In the genomic region with DNA sequence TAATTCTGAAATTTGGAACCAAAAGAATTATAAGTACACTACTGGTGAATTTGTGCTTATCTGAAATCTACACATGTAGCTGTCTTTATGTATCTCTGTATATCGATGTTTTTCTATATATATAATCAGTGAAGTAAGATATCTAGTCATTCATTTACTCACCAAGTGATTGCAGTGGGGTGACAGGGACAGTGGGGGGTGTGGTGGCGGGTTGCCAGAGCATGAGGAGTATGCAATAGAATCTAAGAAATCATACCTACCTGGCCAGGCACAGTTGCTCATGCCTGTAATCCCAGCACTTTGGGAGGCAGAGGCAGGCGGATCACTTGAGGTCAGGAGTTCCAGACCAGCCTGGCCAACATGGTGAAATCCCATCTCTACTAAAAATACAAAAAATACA, we compare ENCODE assay signal across 7 cellular contexts. TPM values are rescaled to one million over a fixed set of nuclear protein-coding genes. Genes with fewer than 3 reads are reported as not detected.
DNase-seq lines count a peak whose midpoint lies in the region; ATAC-seq and TF ChIP-seq lines count a peak whose summit lies in the region.
"Not testable (repeated sequence)": the region's sequence is repeated elsewhere in the genome, so short reads cannot be mapped to it uniquely, and the experiment has no call there.

No MANE protein-coding gene starts in this region.

- TF ChIP-seq POLR2A in erythroblast (IDR thresholded peaks at IDR 0.05; ENCODE audit: low read length) = not testable (repeated sequence)

- peaks cover 34% of the 10 kb centered on the region for H3K4me1 Mint-ChIP-seq in activated CD4-positive, alpha-beta T cell treated with anti-CD3 and anti-CD28 coated beads for 36 hours
- H3K4me1 Mint-ChIP-seq in activated CD8-positive, alpha-beta T cell treated with anti-CD3 and anti-CD28 coated beads for 36 hours (ENCODE audit: low read depth) = peaks cover 25% of the 10 kb centered on the region
- H3K4me1 Mint-ChIP-seq in activated naive CD4-positive, alpha-beta T cell treated with anti-CD3 and anti-CD28 coated beads for 36 hours (ENCODE audit: low read depth) = peaks cover 40% of the 10 kb centered on the region
- peaks cover 16% of the 10 kb centered on the region for H3K4me1 Mint-ChIP-seq in stimulated activated effector memory CD8-positive, alpha-beta T cell treated with anti-CD3 and anti-CD28 coated beads, Interleukin-12 subunit alpha, Interleukin-12 subunit beta, amount 100 ng/mL, for 72 hours

- not testable (repeated sequence) for H3K36me3 Mint-ChIP-seq in activated CD4-positive, alpha-beta T cell treated with anti-CD3 and anti-CD28 coated beads for 36 hours (ENCODE audit: low read depth); activated CD8-positive, alpha-beta T cell treated with anti-CD3 and anti-CD28 coated beads for 36 hours (ENCODE audit: low read depth); activated naive CD4-positive, alpha-beta T cell treated with anti-CD3 and anti-CD28 coated beads for 36 hours (ENCODE audit: low read depth); stimulated activated effector memory CD8-positive, alpha-beta T cell treated with anti-CD3 and anti-CD28 coated beads, Interleukin-12 subunit alpha, Interleukin-12 subunit beta, amount 100 ng/mL, for 72 hours

- H3K27ac Mint-ChIP-seq in activated CD4-positive, alpha-beta T cell treated with anti-CD3 and anti-CD28 coated beads for 36 hours = peak overlapping the region; percentile 66
- not testable (repeated sequence) for H3K27ac Mint-ChIP-seq in activated CD8-positive, alpha-beta T cell treated with anti-CD3 and anti-CD28 coated beads for 36 hours; activated naive CD4-positive, alpha-beta T cell treated with anti-CD3 and anti-CD28 coated beads for 36 hours; stimulated activated effector memory CD8-positive, alpha-beta T cell treated with anti-CD3 and anti-CD28 coated beads, Interleukin-12 subunit alpha, Interleukin-12 subunit beta, amount 100 ng/mL, for 72 hours

- intact Hi-C loops in activated CD4-positive, alpha-beta T cell treated with anti-CD3 and anti-CD28 coated beads for 36 hours (cut with DNase I, micrococcal nuclease); activated CD8-positive, alpha-beta T cell treated with anti-CD3 and anti-CD28 coated beads for 36 hours (cut with micrococcal nuclease); activated naive CD4-positive, alpha-beta T cell treated with anti-CD3 and anti-CD28 coated beads for 36 hours (cut with micrococcal nuclease): not testable (repeated sequence)

- TF ChIP-seq CTCF in activated CD8-positive, alpha-beta T cell treated with anti-CD3 and anti-CD28 coated beads for 36 hours (IDR thresholded peaks at IDR 0.05) = not testable (repeated sequence)

- H3K4me3 Mint-ChIP-seq in activated CD4-positive, alpha-beta T cell treated with anti-CD3 and anti-CD28 coated beads for 36 hours; activated CD8-positive, alpha-beta T cell treated with anti-CD3 and anti-CD28 coated beads for 36 hours; activated naive CD4-positive, alpha-beta T cell treated with anti-CD3 and anti-CD28 coated beads for 36 hours; stimulated activated effector memory CD8-positive, alpha-beta T cell treated with anti-CD3 and anti-CD28 coated beads, Interleukin-12 subunit alpha, Interleukin-12 subunit beta, amount 100 ng/mL, for 72 hours: not testable (repeated sequence)

- peak; percentile 49 for DNase-seq in DMS53 (lab: John Stamatoyannopoulos, UW)
- peak; percentile 63 for DNase-seq in activated CD4-positive, alpha-beta T cell treated with anti-CD3 and anti-CD28 coated beads for 36 hours
- peak; percentile 51 for DNase-seq in activated CD8-positive, alpha-beta T cell treated with anti-CD3 and anti-CD28 coated beads for 36 hours
- DNase-seq in activated naive CD4-positive, alpha-beta T cell treated with anti-CD3 and anti-CD28 coated beads for 36 hours = peak; percentile 62
- DNase-seq in erythroblast (lab: John Stamatoyannopoulos, UW) = peak; percentile 59 to 77
- DNase-seq in stimulated activated CD4-positive, alpha-beta T cell treated with anti-CD3 and anti-CD28 coated beads, Interleukin-15, amount 100 ng/mL, for 24 hours = peak; percentile 28
- not testable (repeated sequence) for DNase-seq in stimulated activated effector memory CD8-positive, alpha-beta T cell treated with anti-CD3 and anti-CD28 coated beads, Interleukin-12 subunit alpha, Interleukin-12 subunit beta, amount 100 ng/mL, for 72 hours (ENCODE audit: low spot score in 2 of 2)

- H3K9me3 Mint-ChIP-seq in activated CD4-positive, alpha-beta T cell treated with anti-CD3 and anti-CD28 coated beads for 36 hours (ENCODE audit: low read depth); activated CD8-positive, alpha-beta T cell treated with anti-CD3 and anti-CD28 coated beads for 36 hours; activated naive CD4-positive, alpha-beta T cell treated with anti-CD3 and anti-CD28 coated beads for 36 hours; stimulated activated effector memory CD8-positive, alpha-beta T cell treated with anti-CD3 and anti-CD28 coated beads, Interleukin-12 subunit alpha, Interleukin-12 subunit beta, amount 100 ng/mL, for 72 hours: not testable (repeated sequence)

- ATAC-seq in activated CD4-positive, alpha-beta T cell treated with anti-CD3 and anti-CD28 coated beads for 36 hours = peak; percentile 40
- not testable (repeated sequence) for ATAC-seq in activated CD8-positive, alpha-beta T cell treated with anti-CD3 and anti-CD28 coated beads for 36 hours
- peak; percentile 58 for ATAC-seq in stimulated activated effector memory CD8-positive, alpha-beta T cell treated with anti-CD3 and anti-CD28 coated beads, Interleukin-12 subunit alpha, Interleukin-12 subunit beta, amount 100 ng/mL, for 72 hours

- POLR2A ChIA-PET in activated CD4-positive, alpha-beta T cell treated with anti-CD3 and anti-CD28 coated beads for 36 hours (lab: Charles Lee) = interaction anchor here (1.2 kb wide), 1 partner anchor 32 kb away, joined by 6 read pairs; no protein-coding TSS in a partner anchor
- POLR2A ChIA-PET in activated CD8-positive, alpha-beta T cell treated with anti-CD3 and anti-CD28 coated beads for 36 hours (lab: Charles Lee) = interaction anchor here (0.6 kb wide), 1 partner anchor 20 kb away, joined by 4 read pairs; no protein-coding TSS in a partner anchor

- CTCF ChIA-PET in activated CD4-positive, alpha-beta T cell treated with anti-CD3 and anti-CD28 coated beads for 36 hours (lab: Charles Lee) = interaction anchor here (0.5 to 2.1 kb wide), 4 partner anchors 8 to 478 kb away, joined by 3 to 10 read pairs (median 3); a partner anchor contains a TSS
- CTCF ChIA-PET in activated CD8-positive, alpha-beta T cell treated with anti-CD3 and anti-CD28 coated beads for 36 hours (lab: Charles Lee) = not testable (repeated sequence)
- CTCF ChIA-PET in activated naive CD4-positive, alpha-beta T cell treated with anti-CD3 and anti-CD28 coated beads for 36 hours (lab: Charles Lee) = interaction anchor here (1.0 to 1.5 kb wide), 4 partner anchors 9 to 50 kb away, joined by 3 to 6 read pairs (median 4); a partner anchor contains a TSS

- not testable (repeated sequence) for H3K27me3 Mint-ChIP-seq in activated CD4-positive, alpha-beta T cell treated with anti-CD3 and anti-CD28 coated beads for 36 hours; activated CD8-positive, alpha-beta T cell treated with anti-CD3 and anti-CD28 coated beads for 36 hours; activated naive CD4-positive, alpha-beta T cell treated with anti-CD3 and anti-CD28 coated beads for 36 hours (ENCODE audit: low read depth)

RNA-seq across cellular contexts. Expression of a gene that starts 15.5 kb away (rescaled TPM):
- total RNA-seq in activated CD4-positive, alpha-beta T cell treated with anti-CD3 and anti-CD28 coated beads for 36 hours = 100 to 1,000 TPM; 110 to 120 TPM
- total RNA-seq in activated CD8-positive, alpha-beta T cell treated with anti-CD3 and anti-CD28 coated beads for 36 hours = 100 to 1,000 TPM; 125 to 128 TPM
- 100 to 1,000 TPM; 131 to 134 TPM for total RNA-seq in activated naive CD4-positive, alpha-beta T cell treated with anti-CD3 and anti-CD28 coated beads for 36 hours
